In genomic region chr6:12958052-12958706, GRCh38 we compare ENCODE assay signal across 8 cellular contexts.
DNase-seq lines count a peak whose midpoint lies in the region; ATAC-seq and TF ChIP-seq lines count a peak whose summit lies in the region.

No MANE protein-coding gene starts in this region.

- H3K4me3 Mint-ChIP-seq in activated CD8-positive, alpha-beta memory T cell treated with anti-CD3 and anti-CD28 coated beads, Interleukin-2, amount 10 ng/mL, durations not matched to agents 7 days and 5 days, result peak overlapping the region; percentile 82
- peak overlapping the region; percentile 82 for H3K4me3 Mint-ChIP-seq in memory B cell

- no peak for TF ChIP-seq POLR2A in upper lobe of left lung (IDR thresholded peaks at IDR 0.05)

- CTCF ChIA-PET in activated CD8-positive, alpha-beta memory T cell treated with anti-CD3 and anti-CD28 coated beads, Interleukin-2, amount 10 ng/mL, durations not matched to agents 7 days and 5 days (lab: Charles Lee), result no interaction called here

- no peaks in the 10 kb centered on the region for H3K27me3 ChIP-seq in upper lobe of left lung

- H3K27ac Mint-ChIP-seq in activated CD8-positive, alpha-beta memory T cell treated with anti-CD3 and anti-CD28 coated beads, Interleukin-2, amount 10 ng/mL, durations not matched to agents 7 days and 5 days, result no peak overlapping the region
- H3K27ac Mint-ChIP-seq in memory B cell, result no peak overlapping the region

- WGBS in upper lobe of left lung, 2 donors, result 6% methylated on average over 9 of the region's 9 CpGs

- TF ChIP-seq CTCF in upper lobe of left lung (IDR thresholded peaks at IDR 0.05), result no peak

- no peak for TF ChIP-seq EP300 in upper lobe of left lung (IDR thresholded peaks at IDR 0.05)

- no peak for ATAC-seq in activated CD8-positive, alpha-beta memory T cell treated with anti-CD3 and anti-CD28 coated beads, Interleukin-2, amount 10 ng/mL, durations not matched to agents 7 days and 5 days
- ATAC-seq in memory B cell (ENCODE audit: low read depth) (no peak), upper lobe of left lung (ENCODE audit: low FRiP score in 2 of 2) (peak in 1 of 2 donors; percentile 34), HG03439 (IDR thresholded peaks at IDR 0.05; ENCODE audit: unreplicated experiment) (no peak), HG03280 (IDR thresholded peaks at IDR 0.05; ENCODE audit: unreplicated experiment) (no peak)

- H3K9me3 ChIP-seq in upper lobe of left lung, result no peaks in the 10 kb centered on the region

- no peaks in the 10 kb centered on the region for H3K9me3 Mint-ChIP-seq in activated CD8-positive, alpha-beta memory T cell treated with anti-CD3 and anti-CD28 coated beads, Interleukin-2, amount 10 ng/mL, durations not matched to agents 7 days and 5 days (ENCODE audit: low read depth)
- H3K9me3 Mint-ChIP-seq in memory B cell, result no peaks in the 10 kb centered on the region

- H3K27ac ChIP-seq in caudate nucleus (ENCODE audit: low read depth, low read length), result peak overlapping the region; percentile 85
- peak overlapping the region; percentile 66 to 87 (median 85) for H3K27ac ChIP-seq in upper lobe of left lung

- H3K4me1 Mint-ChIP-seq in activated CD8-positive, alpha-beta memory T cell treated with anti-CD3 and anti-CD28 coated beads, Interleukin-2, amount 10 ng/mL, durations not matched to agents 7 days and 5 days, result peaks cover 27% of the 10 kb centered on the region
- H3K4me1 Mint-ChIP-seq in memory B cell, result peaks cover 23% of the 10 kb centered on the region

- no peak for DNase-seq in activated CD8-positive, alpha-beta memory T cell treated with anti-CD3 and anti-CD28 coated beads, Interleukin-2, amount 10 ng/mL, durations not matched to agents 7 days and 5 days
- no peak for DNase-seq in activated CD8-positive, alpha-beta memory T cell treated with anti-CD3 and anti-CD28 coated beads for 24 hours
- DNase-seq in caudate nucleus (lab: John Stamatoyannopoulos, UW) (peak in 4 of 61 donors; percentile 36 to 39 (median 36)), memory B cell (ENCODE audit: low spot score in 2 of 2) (no peak), upper lobe of left lung (no peak), MV-4-11 (lab: John Stamatoyannopoulos, UW) (no peak)

- no peaks in the 10 kb centered on the region for H3K36me3 ChIP-seq in upper lobe of left lung

- H3K27me3 Mint-ChIP-seq in activated CD8-positive, alpha-beta memory T cell treated with anti-CD3 and anti-CD28 coated beads, Interleukin-2, amount 10 ng/mL, durations not matched to agents 7 days and 5 days, result peaks cover 48% of the 10 kb centered on the region
- H3K27me3 Mint-ChIP-seq in memory B cell, result peaks cover 18% of the 10 kb centered on the region

- no peaks in the 10 kb centered on the region for H3K36me3 Mint-ChIP-seq in activated CD8-positive, alpha-beta memory T cell treated with anti-CD3 and anti-CD28 coated beads, Interleukin-2, amount 10 ng/mL, durations not matched to agents 7 days and 5 days
- no peaks in the 10 kb centered on the region for H3K36me3 Mint-ChIP-seq in memory B cell

- H3K4me1 ChIP-seq in upper lobe of left lung, result peaks cover 19 to 41% (median 31%) of the 10 kb centered on the region in 4 donors

- peak overlapping the region; percentile 50 to 68 (median 62) for H3K4me3 ChIP-seq in upper lobe of left lung
